ENCODE assay signal across 1 cellular context in the genomic region with DNA sequence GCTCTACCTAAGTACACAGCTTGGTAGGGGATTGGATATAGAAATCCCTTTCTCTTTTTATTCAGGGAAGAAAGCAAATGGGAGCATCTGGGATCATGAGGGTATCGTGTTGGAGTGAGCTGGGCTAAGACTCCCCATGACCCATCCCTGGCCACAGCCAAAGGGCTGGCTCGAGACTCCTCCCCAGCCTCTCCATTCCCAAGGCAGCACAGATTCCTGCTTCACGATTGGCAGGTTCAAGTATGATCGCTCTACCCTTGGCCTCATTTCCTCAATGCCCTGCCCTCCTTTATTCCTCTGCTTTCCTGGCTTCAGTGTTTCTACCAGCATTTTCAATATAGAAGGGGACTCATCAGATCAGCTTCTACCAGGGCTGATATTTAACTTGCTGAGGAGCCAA.
TF ChIP-seq lines count a peak whose summit lies in the region.

No MANE protein-coding gene starts in this region.

TF ChIP-seq in WTC11, 78 proteins besides CTCF, POLR2A, EP300 and RAD21 (continued from another document):
- TF ChIP-seq, protein P1, sequence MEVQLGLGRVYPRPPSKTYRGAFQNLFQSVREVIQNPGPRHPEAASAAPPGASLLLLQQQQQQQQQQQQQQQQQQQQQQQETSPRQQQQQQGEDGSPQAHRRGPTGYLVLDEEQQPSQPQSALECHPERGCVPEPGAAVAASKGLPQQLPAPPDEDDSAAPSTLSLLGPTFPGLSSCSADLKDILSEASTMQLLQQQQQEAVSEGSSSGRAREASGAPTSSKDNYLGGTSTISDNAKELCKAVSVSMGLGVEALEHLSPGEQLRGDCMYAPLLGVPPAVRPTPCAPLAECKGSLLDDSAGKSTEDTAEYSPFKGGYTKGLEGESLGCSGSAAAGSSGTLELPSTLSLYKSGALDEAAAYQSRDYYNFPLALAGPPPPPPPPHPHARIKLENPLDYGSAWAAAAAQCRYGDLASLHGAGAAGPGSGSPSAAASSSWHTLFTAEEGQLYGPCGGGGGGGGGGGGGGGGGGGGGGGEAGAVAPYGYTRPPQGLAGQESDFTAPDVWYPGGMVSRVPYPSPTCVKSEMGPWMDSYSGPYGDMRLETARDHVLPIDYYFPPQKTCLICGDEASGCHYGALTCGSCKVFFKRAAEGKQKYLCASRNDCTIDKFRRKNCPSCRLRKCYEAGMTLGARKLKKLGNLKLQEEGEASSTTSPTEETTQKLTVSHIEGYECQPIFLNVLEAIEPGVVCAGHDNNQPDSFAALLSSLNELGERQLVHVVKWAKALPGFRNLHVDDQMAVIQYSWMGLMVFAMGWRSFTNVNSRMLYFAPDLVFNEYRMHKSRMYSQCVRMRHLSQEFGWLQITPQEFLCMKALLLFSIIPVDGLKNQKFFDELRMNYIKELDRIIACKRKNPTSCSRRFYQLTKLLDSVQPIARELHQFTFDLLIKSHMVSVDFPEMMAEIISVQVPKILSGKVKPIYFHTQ (CRISPR knock-in tag; IDR thresholded peaks at IDR 0.05): no peak
- TF ChIP-seq NFATC4 (CRISPR knock-in tag; IDR thresholded peaks at IDR 0.05) (no peak), TCF7 (CRISPR knock-in tag; IDR thresholded peaks at IDR 0.05; ENCODE audit: low read depth) (no peak), SMAD3 (CRISPR knock-in tag; IDR thresholded peaks at IDR 0.05; ENCODE audit: borderline replicate concordance) (no peak), ZNF416 (CRISPR knock-in tag; IDR thresholded peaks at IDR 0.05) (no peak), ZBTB21 (CRISPR knock-in tag; IDR thresholded peaks at IDR 0.05; ENCODE audit: borderline replicate concordance) (no peak), ZNF263 (CRISPR knock-in tag; IDR thresholded peaks at IDR 0.05; ENCODE audit: low read depth) (no peak), PRRX2 (CRISPR knock-in tag; IDR thresholded peaks at IDR 0.05) (no peak), ZNF396 (CRISPR knock-in tag; IDR thresholded peaks at IDR 0.05; ENCODE audit: borderline replicate concordance) (no peak), FOXP1 (CRISPR knock-in tag; IDR thresholded peaks at IDR 0.05; ENCODE audit: borderline replicate concordance) (no peak)
